14 cellular contexts compared by ENCODE assay signal in the genomic region with DNA sequence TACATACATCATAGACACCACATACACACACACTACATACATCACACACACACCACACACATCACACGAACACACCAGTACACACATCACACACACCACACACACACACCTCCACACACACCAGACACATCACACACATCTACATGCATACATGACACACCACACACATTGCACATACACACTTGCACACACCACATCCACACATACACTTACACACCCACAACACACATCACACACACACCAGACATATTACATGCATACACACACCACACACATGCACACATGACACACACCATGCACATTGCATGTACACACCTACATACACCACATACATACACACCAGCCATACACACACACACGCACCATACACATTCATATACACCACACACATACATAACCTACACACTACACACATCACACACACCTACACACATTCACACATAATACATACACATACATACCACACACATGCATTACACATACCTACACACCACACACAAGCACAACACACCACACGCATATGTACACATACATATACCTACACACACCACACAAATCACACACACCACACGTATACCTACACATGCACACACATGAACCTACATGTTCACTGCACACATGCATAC.
DNase-seq lines count a peak whose midpoint lies in the region; ATAC-seq and TF ChIP-seq lines count a peak whose summit lies in the region.
"Had no signal": no experiment of that assay in that cellular context is flagged by ENCODE, and none has a peak within 500 bp of the region (broad histone marks: within the 10 kb centered on the region; RNA-seq: fewer than 3 reads in every experiment).

No MANE protein-coding gene starts in this region.

- no peaks in the 10 kb centered on the region for H3K4me1 ChIP-seq in esophagus muscularis mucosa
- H3K4me1 ChIP-seq: A549, Caco-2, HAP-1 had no signal

- no peaks in the 10 kb centered on the region for H3K36me3 ChIP-seq in esophagus muscularis mucosa
- H3K36me3 ChIP-seq: HAP-1 had no signal

- no peaks in the 10 kb centered on the region for H3K9me3 ChIP-seq in esophagus muscularis mucosa
- H3K9me3 ChIP-seq: Caco-2, HAP-1 had no signal

- no peak for TF ChIP-seq POLR2A in esophagus muscularis mucosa (IDR thresholded peaks at IDR 0.05; ENCODE audit: low read depth)

- no peaks in the 10 kb centered on the region for H3K36me3 Mint-ChIP-seq in osteocyte (ENCODE audit: unreplicated experiment)
- H3K36me3 Mint-ChIP-seq in activated T-cell treated with anti-CD3 and anti-CD28 coated beads, Interleukin-2, amount 50 U/mL, for 72 hours (ENCODE audit: insufficient read depth in 2 of 2), result no peaks in the 10 kb centered on the region

- H3K4me1 Mint-ChIP-seq in osteocyte (ENCODE audit: unreplicated experiment), result no peaks in the 10 kb centered on the region
- H3K4me1 Mint-ChIP-seq in activated T-cell treated with anti-CD3 and anti-CD28 coated beads, Interleukin-2, amount 50 U/mL, for 72 hours (ENCODE audit: low read depth), result no peaks in the 10 kb centered on the region

- H3K4me3 ChIP-seq in esophagus muscularis mucosa, result no peak overlapping the region
- H3K4me3 ChIP-seq: A549, HAP-1 had no signal

- H3K27me3 ChIP-seq in esophagus muscularis mucosa, result no peaks in the 10 kb centered on the region

- 93% methylated on average over 4 of the region's 4 CpGs for WGBS in esophagus muscularis mucosa

- ATAC-seq in activated T-cell treated with anti-CD3 and anti-CD28 coated beads, Interleukin-2, amount 50 U/mL, for 72 hours (replicated peaks in 1 of 2), result no peak
- ATAC-seq: A549 had no signal

- H3K9me3 Mint-ChIP-seq in osteocyte (ENCODE audit: unreplicated experiment), result no peaks in the 10 kb centered on the region
- no peaks in the 10 kb centered on the region for H3K9me3 Mint-ChIP-seq in activated T-cell treated with anti-CD3 and anti-CD28 coated beads, Interleukin-2, amount 50 U/mL, for 72 hours
- H3K9me3 Mint-ChIP-seq: CD4-positive, alpha-beta T cell had no signal

- TF ChIP-seq CTCF in esophagus muscularis mucosa (IDR thresholded peaks at IDR 0.05) (no peak), osteocyte (IDR thresholded peaks at IDR 0.05) (no peak)

- TF ChIP-seq EP300 in esophagus muscularis mucosa (IDR thresholded peaks at IDR 0.05), result no peak

- intact Hi-C loops in esophagus muscularis mucosa (cut with DNase I), result no loop called here

- H3K4me3 Mint-ChIP-seq in osteocyte (ENCODE audit: unreplicated experiment), result no peak overlapping the region
- H3K4me3 Mint-ChIP-seq in activated T-cell treated with anti-CD3 and anti-CD28 coated beads, Interleukin-2, amount 50 U/mL, for 72 hours, result no peak overlapping the region
- H3K4me3 Mint-ChIP-seq: CD4-positive, alpha-beta T cell had no signal

- H3K27ac ChIP-seq in esophagus muscularis mucosa (replicated peaks in 1 of 4), result no peak overlapping the region
- H3K27ac ChIP-seq: 22Rv1, A549, C4-2B had no signal

- peak; percentile 4 for DNase-seq in activated CD8-positive, alpha-beta memory T cell treated with anti-CD3 and anti-CD28 coated beads for 24 hours
- no peak for DNase-seq in activated CD8-positive, alpha-beta memory T cell treated with anti-CD3 and anti-CD28 coated beads, Interleukin-2, amount 50 U/mL, for 4 hours
- DNase-seq in esophagus muscularis mucosa (ENCODE audit: extremely low spot score) (peak; percentile 77), osteocyte (ENCODE audit: extremely low spot score, unreplicated experiment) (peak; percentile 15), UCSD-AML1 (lab: John Stamatoyannopoulos, UW; ENCODE audit: unreplicated experiment) (no peak)
- no peak for DNase-seq in activated T-cell treated with anti-CD3 and anti-CD28 coated beads, Interleukin-2, amount 50 U/mL, for 72 hours
- DNase-seq in stimulated activated CD4-positive, alpha-beta T cell treated with anti-CD3 and anti-CD28 coated beads, Interleukin-2, amount 100 ng/mL, for 48 hours, result no peak
- DNase-seq: AML-193; Caco-2; CD4-positive, alpha-beta T cell had no signal

- no peaks in the 10 kb centered on the region for H3K27me3 Mint-ChIP-seq in osteocyte (ENCODE audit: unreplicated experiment)
- no peaks in the 10 kb centered on the region for H3K27me3 Mint-ChIP-seq in activated T-cell treated with anti-CD3 and anti-CD28 coated beads, Interleukin-2, amount 50 U/mL, for 72 hours (ENCODE audit: low read depth)
- H3K27me3 Mint-ChIP-seq: CD4-positive, alpha-beta T cell had no signal

- H3K27ac Mint-ChIP-seq in osteocyte (ENCODE audit: unreplicated experiment), result no peak overlapping the region
- no peak overlapping the region for H3K27ac Mint-ChIP-seq in activated T-cell treated with anti-CD3 and anti-CD28 coated beads, Interleukin-2, amount 50 U/mL, for 72 hours
- H3K27ac Mint-ChIP-seq: CD4-positive, alpha-beta T cell had no signal

Comparison
In these comparisons a context has a peak if more than half of its experiments do, and no peak if none do; other contexts are left out.
1. DNase-seq: peak in activated CD8-positive, alpha-beta memory T cell treated with anti-CD3 and anti-CD28 coated beads for 24 hours (single experiment), esophagus muscularis mucosa (single experiment) and osteocyte (single experiment); none in activated CD8-positive, alpha-beta memory T cell treated with anti-CD3 and anti-CD28 coated beads, Interleukin-2, amount 50 U/mL, for 4 hours (single experiment), UCSD-AML1 (single experiment), activated T-cell treated with anti-CD3 and anti-CD28 coated beads, Interleukin-2, amount 50 U/mL, for 72 hours (0 of 2) and stimulated activated CD4-positive, alpha-beta T cell treated with anti-CD3 and anti-CD28 coated beads, Interleukin-2, amount 100 ng/mL, for 48 hours (0 of 2).